19 cellular contexts compared by ENCODE assay signal in genomic region chr4:185227713-185228278, GRCh38. TPM values are rescaled to one million over a fixed set of nuclear protein-coding genes. Genes with fewer than 3 reads are reported as not detected.
DNase-seq lines count a peak whose midpoint lies in the region; ATAC-seq and TF ChIP-seq lines count a peak whose summit lies in the region.
"Had no signal": no experiment of that assay in that cellular context is flagged by ENCODE, and none has a peak within 500 bp of the region (broad histone marks: within the 10 kb centered on the region; RNA-seq: fewer than 3 reads in every experiment).

No MANE protein-coding gene starts in this region.

- no peak for TF ChIP-seq POLR2A in gastroesophageal sphincter (IDR thresholded peaks at IDR 0.05)
- no peak for TF ChIP-seq POLR2A in sigmoid colon (IDR thresholded peaks at IDR 0.05)

- no peaks in the 10 kb centered on the region for H3K27me3 ChIP-seq in ascending aorta
- no peaks in the 10 kb centered on the region for H3K27me3 ChIP-seq in gastroesophageal sphincter
- no peaks in the 10 kb centered on the region for H3K27me3 ChIP-seq in sigmoid colon
- no peaks in the 10 kb centered on the region for H3K27me3 ChIP-seq in SJCRH30
- H3K27me3 ChIP-seq: Peyer's patch had no signal

- TF ChIP-seq CTCF in ascending aorta (IDR thresholded peaks at IDR 0.05) = no peak
- no peak for TF ChIP-seq CTCF in gastroesophageal sphincter (IDR thresholded peaks at IDR 0.05)
- no peak for TF ChIP-seq CTCF in sigmoid colon (IDR thresholded peaks at IDR 0.05)

- intact Hi-C loops in ascending aorta (cut with DNase I) (no loop called here), sigmoid colon (cut with DNase I) (no loop called here)

- H3K4me1 ChIP-seq in ascending aorta = peaks cover 0 to 29% of the 10 kb centered on the region in 2 donors
- peaks cover 0 to 33% (median 7%) of the 10 kb centered on the region in 3 donors for H3K4me1 ChIP-seq in gastroesophageal sphincter
- H3K4me1 ChIP-seq in sigmoid colon = peaks cover 0 to 32% (median 27%) of the 10 kb centered on the region in 4 donors
- H3K4me1 ChIP-seq in SJCRH30 = no peaks in the 10 kb centered on the region

- no peak for ATAC-seq in gastroesophageal sphincter
- no peak for ATAC-seq in GM21423 (IDR thresholded peaks at IDR 0.05; ENCODE audit: unreplicated experiment)

- peak overlapping the region in 1 of 2 donors; percentile 14 for H3K4me3 ChIP-seq in ascending aorta
- no peak overlapping the region for H3K4me3 ChIP-seq in gastroesophageal sphincter
- H3K4me3 ChIP-seq in sigmoid colon = no peak overlapping the region
- no peak overlapping the region for H3K4me3 ChIP-seq in SJCRH30
- H3K4me3 ChIP-seq: Peyer's patch had no signal

- DNase-seq in NCI-H2227 (lab: John Stamatoyannopoulos, UW; ENCODE audit: unreplicated experiment) (peak; percentile 7), NCI-H2227 treated with DMSO at 0.1 percent for 48 hours (lab: John Stamatoyannopoulos, UW) (no peak), ascending aorta (ENCODE audit: low spot score in 2 of 2) (peak in 1 of 2 donors; percentile 58), sigmoid colon (no peak), SJCRH30 (no peak), SKM-1 (lab: John Stamatoyannopoulos, UW; ENCODE audit: unreplicated experiment) (no peak)
- DNase-seq: AML-193; NCI-H1048; NCI-H1436 treated with DMSO at 0.1 percent for 48 hours; NCI-H2029; NCI-H2171; NCI-H748 treated with DMSO at 0.1 percent for 48 hours; NK-92 treated with Interleukin-12 subunit alpha and Interleukin-12 subunit beta, amount 100 ng/mL, for 24 hours; Peyer's patch; SHP77 had no signal

- TF ChIP-seq EP300 in gastroesophageal sphincter (IDR thresholded peaks at IDR 0.05) (no peak), sigmoid colon (IDR thresholded peaks at IDR 0.05) (no peak)

- peak overlapping the region; percentile 62 to 71 for H3K27ac ChIP-seq in ascending aorta
- H3K27ac ChIP-seq in gastroesophageal sphincter = peak overlapping the region in 3 of 4 donors; percentile 66 to 74 (median 70)
- peak overlapping the region; percentile 32 to 71 (median 61) for H3K27ac ChIP-seq in sigmoid colon
- H3K27ac ChIP-seq in SJCRH30 = no peak overlapping the region
- H3K27ac ChIP-seq: 22Rv1, C4-2B, Peyer's patch had no signal

- H3K36me3 ChIP-seq in ascending aorta (no peaks in the 10 kb centered on the region), gastroesophageal sphincter (no peaks in the 10 kb centered on the region), sigmoid colon (no peaks in the 10 kb centered on the region), SJCRH30 (no peaks in the 10 kb centered on the region)
- H3K36me3 ChIP-seq: Peyer's patch had no signal

- WGBS in gastroesophageal sphincter (ENCODE audit: low coverage in 1 of 2), 2 donors = 91 to 94% methylated on average over 8 to 9 of the region's 9 CpGs
- WGBS in sigmoid colon, 2 donors = 90% methylated on average over 9 of the region's 9 CpGs

- H3K9me3 ChIP-seq in ascending aorta = no peaks in the 10 kb centered on the region
- no peaks in the 10 kb centered on the region for H3K9me3 ChIP-seq in gastroesophageal sphincter
- H3K9me3 ChIP-seq in sigmoid colon = no peaks in the 10 kb centered on the region
- H3K9me3 ChIP-seq in SJCRH30 (replicated peaks) = no peaks in the 10 kb centered on the region
- H3K9me3 ChIP-seq: Peyer's patch had no signal

RNA-seq across cellular contexts. Expression of gene SNX25, which starts 18.4 kb away (rescaled TPM):
- total RNA-seq in ascending aorta (18.7 TPM), gastroesophageal sphincter (10 to 100 TPM; 17.9 to 30.5 (median 24.9) TPM), sigmoid colon (10 to 100 TPM; 22.7 to 40.5 (median 38.4) TPM)
- 1 to 10 TPM; 2.5 to 7.7 (median 4.8) TPM for polyA plus RNA-seq in sigmoid colon
- total RNA-seq in SJCRH30 (2014; rRNA removed; shearing (Covaris generic)) = 16.8 and 17.7 TPM in 2 replicates

RNA-seq across cellular contexts. Expression of gene CFAP97, which starts 24.0 kb away (rescaled TPM):
- total RNA-seq in ascending aorta (27.7 TPM), gastroesophageal sphincter (10 to 100 TPM; 36.5 to 47.9 (median 42.8) TPM), sigmoid colon (10 to 100 TPM; 33.8 to 46.4 (median 37.3) TPM)
- polyA plus RNA-seq in sigmoid colon = 1 to 10 TPM; 4.4 to 8.3 (median 7.8) TPM
- 18.2 and 19.7 TPM in 2 replicates for total RNA-seq in SJCRH30 (2014; rRNA removed; shearing (Covaris generic))
